ENCODE assay signal across 8 cellular contexts in the genomic region with DNA sequence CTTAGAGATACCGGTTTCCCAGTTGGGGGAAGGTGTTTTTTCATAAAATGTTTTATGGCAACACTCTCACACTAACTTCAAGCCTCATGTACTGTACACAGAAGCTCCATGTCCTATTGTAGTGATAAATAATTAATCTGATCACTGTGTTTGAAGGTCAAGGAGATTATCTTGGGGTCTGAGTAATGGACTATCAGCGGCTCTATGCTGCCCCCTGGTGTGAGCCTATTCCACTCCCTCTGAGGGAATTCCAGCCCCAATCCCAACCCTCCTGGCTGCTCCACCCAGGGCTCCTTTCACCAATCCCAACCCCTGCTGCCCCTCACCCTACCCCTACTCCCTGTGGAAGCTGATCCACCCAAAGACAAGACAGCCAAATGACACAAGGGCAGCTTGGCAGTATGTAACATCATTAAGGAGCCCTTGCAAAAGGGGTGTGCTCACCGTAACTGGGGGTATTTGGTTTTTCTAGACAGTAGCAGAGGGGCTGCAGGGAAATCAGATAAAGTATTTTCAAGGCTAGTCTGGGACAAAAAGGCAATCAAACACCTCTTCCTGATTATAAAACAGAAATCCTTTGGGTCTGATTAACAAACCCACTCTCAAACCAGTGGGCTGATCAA. TPM values are rescaled to one million over a fixed set of nuclear protein-coding genes. Genes with fewer than 3 reads are reported as not detected.
DNase-seq lines count a peak whose midpoint lies in the region; ATAC-seq and TF ChIP-seq lines count a peak whose summit lies in the region.

No MANE protein-coding gene starts in this region.

- BruUV-seq in Caco-2 (replicated peaks; lab: Mats Ljungman, UMichigan) (no TSS peak), mammary epithelial cell (replicated peaks; lab: Mats Ljungman, UMichigan) (no TSS peak)

- H2AFZ ChIP-seq in mammary epithelial cell (ENCODE audit: low read depth, low read length): no peak overlapping the region

- peaks cover 29% of the 10 kb centered on the region for H3K36me3 Mint-ChIP-seq in Caco-2 (ENCODE audit: insufficient read depth, unreplicated experiment)
- H3K36me3 Mint-ChIP-seq in stimulated activated effector memory CD8-positive, alpha-beta T cell treated with anti-CD3 and anti-CD28 coated beads, Interleukin-12 subunit alpha, Interleukin-12 subunit beta, amount 100 ng/mL, for 72 hours: peaks cover 75% of the 10 kb centered on the region

- H3K4me2 ChIP-seq in mammary epithelial cell (ENCODE audit: insufficient read depth, low read depth, low read length): no peak overlapping the region

- POLR2A ChIA-PET in Caco-2 (lab: Charles Lee): no interaction called here

- intact Hi-C loops in Caco-2 (cut with micrococcal nuclease; ENCODE audit: unreplicated experiment) (loop anchor here (1.0 to 5.0 kb wide), 3 partner anchors 63 to 97 kb away; no protein-coding TSS in a partner anchor), mammary epithelial cell (cut with micrococcal nuclease) (loop anchor here (1.0 kb wide), 2 partner anchors 63 to 97 kb away; no protein-coding TSS in a partner anchor)

- H3K79me2 ChIP-seq in mammary epithelial cell (ENCODE audit: insufficient read depth, low read length): peaks cover 11% of the 10 kb centered on the region

- ATAC-seq in SK-N-SH treated with all-trans-retinoic acid at 6 μM for 48 hours (peak; percentile 96), left lobe of liver (peak; percentile 85)
- no peak for ATAC-seq in stimulated activated effector memory CD8-positive, alpha-beta T cell treated with anti-CD3 and anti-CD28 coated beads, Interleukin-12 subunit alpha, Interleukin-12 subunit beta, amount 100 ng/mL, for 72 hours

- no peaks in the 10 kb centered on the region; the same call in none of the 2 replicates for H3K36me3 ChIP-seq in Caco-2 (ENCODE audit: control insufficient read depth, insufficient read depth, low read length)
- peaks cover 21% of the 10 kb centered on the region for H3K36me3 ChIP-seq in mammary epithelial cell (ENCODE audit: insufficient read depth, low read length)

- peak; percentile 50 to 75 for DNase-seq in Caco-2
- DNase-seq in HPDE6-E6E7 (ENCODE audit: extremely low spot score): peak; percentile 46
- DNase-seq in mammary epithelial cell: peak; percentile 12
- no peak for DNase-seq in left lobe of liver (ENCODE audit: low spot score)
- DNase-seq in stimulated activated effector memory CD8-positive, alpha-beta T cell treated with anti-CD3 and anti-CD28 coated beads, Interleukin-12 subunit alpha, Interleukin-12 subunit beta, amount 100 ng/mL, for 72 hours (ENCODE audit: low spot score in 2 of 2): peak; percentile 15 to 64
- no peak for DNase-seq in KG1 (lab: John Stamatoyannopoulos, UW)
- DNase-seq in NCI-H2107 treated with DMSO at 0.1 percent for 48 hours (lab: John Stamatoyannopoulos, UW; ENCODE audit: unreplicated experiment): no peak

- dilution Hi-C loops in mammary epithelial cell (cut with HindIII; ENCODE audit: low sequenced_read_pairs): loop anchor here (5.0 to 10.0 kb wide), 3 partner anchors 44 to 66 kb away; no protein-coding TSS in a partner anchor

- no peaks in the 10 kb centered on the region for H3K4me1 Mint-ChIP-seq in Caco-2 (ENCODE audit: low read depth, unreplicated experiment)
- H3K4me1 Mint-ChIP-seq in stimulated activated effector memory CD8-positive, alpha-beta T cell treated with anti-CD3 and anti-CD28 coated beads, Interleukin-12 subunit alpha, Interleukin-12 subunit beta, amount 100 ng/mL, for 72 hours: no peaks in the 10 kb centered on the region

- H3K4me1 ChIP-seq in Caco-2: no peaks in the 10 kb centered on the region
- H3K4me1 ChIP-seq in mammary epithelial cell (ENCODE audit: insufficient read depth, low read length): peaks cover 29% of the 10 kb centered on the region

- no peak overlapping the region for H3K27ac Mint-ChIP-seq in Caco-2 (ENCODE audit: unreplicated experiment)
- H3K27ac Mint-ChIP-seq in stimulated activated effector memory CD8-positive, alpha-beta T cell treated with anti-CD3 and anti-CD28 coated beads, Interleukin-12 subunit alpha, Interleukin-12 subunit beta, amount 100 ng/mL, for 72 hours: no peak overlapping the region

- no peak overlapping the region for H3K9ac ChIP-seq in mammary epithelial cell (ENCODE audit: insufficient read depth, low read length)

- CTCF ChIA-PET in Caco-2 (lab: Charles Lee): interaction anchor here (0.6 to 2.4 kb wide), 6 partner anchors 50 to 96 kb away, joined by 3 to 29 read pairs (median 3); no protein-coding TSS in a partner anchor
- CTCF ChIA-PET in mammary epithelial cell (lab: Charles Lee; ENCODE audit: low non-redundant PET): interaction anchor here (0.6 kb wide), 2 partner anchors 64 to 1480 kb away, joined by 3 read pairs; no protein-coding TSS in a partner anchor

- H4K20me1 ChIP-seq in mammary epithelial cell (ENCODE audit: insufficient read depth, low read length): no peaks in the 10 kb centered on the region

- H3K9me3 ChIP-seq in Caco-2: no peaks in the 10 kb centered on the region
- H3K9me3 ChIP-seq in mammary epithelial cell (replicated peaks; ENCODE audit: insufficient read depth, low read length): no peaks in the 10 kb centered on the region

- H3K4me3 ChIP-seq in Caco-2 (ENCODE audit: low read depth, low read length): no peak overlapping the region
- no peak overlapping the region for H3K4me3 ChIP-seq in mammary epithelial cell (replicated peaks in 1 of 3; ENCODE audit: insufficient read depth in 1 of 3, low read depth in 2 of 3, low read length in 3 of 3)

- TF ChIP-seq CTCF in Caco-2 (IDR thresholded peaks at IDR 0.05; ENCODE audit: insufficient read depth in 1 of 2, low read depth in 1 of 2, low read length in 1 of 2, severe bottlenecking in 1 of 2, unreplicated experiment in 1 of 2) (peak; percentile 80 to 88), mammary epithelial cell (conservative IDR thresholded peaks at IDR 0.05 in 1 of 2, IDR thresholded peaks at IDR 0.05 in 1 of 2; ENCODE audit: extremely low read depth in 1 of 2, insufficient read depth in 1 of 2, low read depth in 1 of 2, low read length in 2 of 2) (peak; percentile 70 to 80)

- no peaks in the 10 kb centered on the region for H3K9me3 Mint-ChIP-seq in Caco-2 (ENCODE audit: unreplicated experiment)
- H3K9me3 Mint-ChIP-seq in stimulated activated effector memory CD8-positive, alpha-beta T cell treated with anti-CD3 and anti-CD28 coated beads, Interleukin-12 subunit alpha, Interleukin-12 subunit beta, amount 100 ng/mL, for 72 hours: no peaks in the 10 kb centered on the region

- no peak overlapping the region for H3K4me3 Mint-ChIP-seq in Caco-2 (ENCODE audit: unreplicated experiment)
- H3K4me3 Mint-ChIP-seq in stimulated activated effector memory CD8-positive, alpha-beta T cell treated with anti-CD3 and anti-CD28 coated beads, Interleukin-12 subunit alpha, Interleukin-12 subunit beta, amount 100 ng/mL, for 72 hours: no peak overlapping the region

- H3K27ac ChIP-seq in mammary epithelial cell (ENCODE audit: insufficient read depth, low read depth, low read length): no peak overlapping the region

- 31% methylated on average over 3 of the region's 3 CpGs for WGBS in mammary epithelial cell (ENCODE audit: low coverage, missing lambda C conversion rate)

- H3K27me3 Mint-ChIP-seq in Caco-2 (ENCODE audit: insufficient read depth, unreplicated experiment): no peaks in the 10 kb centered on the region

- H3K27me3 ChIP-seq in Caco-2 (replicated peaks; ENCODE audit: control insufficient read depth, insufficient read depth, low read length): no peaks in the 10 kb centered on the region
- H3K27me3 ChIP-seq in mammary epithelial cell (ENCODE audit: insufficient read depth, low read length): no peaks in the 10 kb centered on the region

- in situ Hi-C loops in mammary epithelial cell (cut with MboI; ENCODE audit: low sequenced_read_pairs in 2 of 2): loop anchor here in 1 of 2 donors (5.0 kb wide), 1 partner anchor 59 kb away; no protein-coding TSS in a partner anchor

TF ChIP-seq in SK-N-SH treated with all-trans-retinoic acid at 6 μM for 48 hours, 23 proteins besides CTCF, POLR2A, EP300 and RAD21:
- TF ChIP-seq, protein P1, sequence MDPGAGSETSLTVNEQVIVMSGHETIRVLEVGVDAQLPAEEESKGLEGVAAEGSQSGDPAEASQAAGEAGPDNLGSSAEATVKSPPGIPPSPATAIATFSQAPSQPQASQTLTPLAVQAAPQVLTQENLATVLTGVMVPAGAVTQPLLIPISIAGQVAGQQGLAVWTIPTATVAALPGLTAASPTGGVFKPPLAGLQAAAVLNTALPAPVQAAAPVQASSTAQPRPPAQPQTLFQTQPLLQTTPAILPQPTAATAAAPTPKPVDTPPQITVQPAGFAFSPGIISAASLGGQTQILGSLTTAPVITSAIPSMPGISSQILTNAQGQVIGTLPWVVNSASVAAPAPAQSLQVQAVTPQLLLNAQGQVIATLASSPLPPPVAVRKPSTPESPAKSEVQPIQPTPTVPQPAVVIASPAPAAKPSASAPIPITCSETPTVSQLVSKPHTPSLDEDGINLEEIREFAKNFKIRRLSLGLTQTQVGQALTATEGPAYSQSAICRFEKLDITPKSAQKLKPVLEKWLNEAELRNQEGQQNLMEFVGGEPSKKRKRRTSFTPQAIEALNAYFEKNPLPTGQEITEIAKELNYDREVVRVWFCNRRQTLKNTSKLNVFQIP (CRISPR knock-in tag; IDR thresholded peaks at IDR 0.05; ENCODE audit: borderline replicate concordance, low read depth): no peak
- TF ChIP-seq ESRRG (CRISPR knock-in tag; IDR thresholded peaks at IDR 0.05): no peak

RNA-seq across cellular contexts. Expression of a gene that starts 22.3 kb away (rescaled TPM):
- total RNA-seq in Caco-2 (2022) (35.1 and 36.6 TPM in 2 replicates), mammary epithelial cell (10 to 100 TPM; 33.6 to 38.3 TPM), left lobe of liver (13.2 TPM)
- polyA plus RNA-seq in mammary epithelial cell: 18.3 TPM
- polyA minus RNA-seq in mammary epithelial cell: 9.7 TPM

RNA-seq across cellular contexts. Expression of a gene that starts 22.4 kb away (rescaled TPM):
- total RNA-seq in Caco-2 (2022): 19.0 and 21.8 TPM in 2 replicates
- 10 to 100 TPM; 16.3 to 20.8 TPM for total RNA-seq in mammary epithelial cell
- 20.7 TPM for polyA plus RNA-seq in mammary epithelial cell
- polyA minus RNA-seq in mammary epithelial cell: 21.7 TPM
- 9.5 TPM for total RNA-seq in left lobe of liver

RNA-seq across cellular contexts. Expression of a gene that starts 32.2 kb away (rescaled TPM):
- total RNA-seq in Caco-2 (2022): not detected in 2 replicates
- total RNA-seq in mammary epithelial cell: 10 to 100 TPM in 1 of 2 donors, 1 to 10 TPM in 1; 6.1 to 16.5 TPM
- polyA plus RNA-seq in mammary epithelial cell: 4.1 TPM
- 3.9 TPM for polyA minus RNA-seq in mammary epithelial cell
- 0.13 TPM for total RNA-seq in left lobe of liver

RNA-seq across cellular contexts. Expression of a gene that starts 51.0 kb away (rescaled TPM):
- total RNA-seq in Caco-2 (2022) (27.4 and 27.7 TPM in 2 replicates), mammary epithelial cell (10 to 100 TPM; 35.7 to 38.3 TPM), left lobe of liver (19.8 TPM)
- 21.5 TPM for polyA plus RNA-seq in mammary epithelial cell
- polyA minus RNA-seq in mammary epithelial cell: 61.8 TPM

Comparison
In these comparisons a context has a peak if more than half of its experiments do, and no peak if none do; other contexts are left out.
1. DNase-seq: peak in Caco-2 (2 of 2), HPDE6-E6E7 (single experiment), mammary epithelial cell (single experiment) and stimulated activated effector memory CD8-positive, alpha-beta T cell treated with anti-CD3 and anti-CD28 coated beads, Interleukin-12 subunit alpha, Interleukin-12 subunit beta, amount 100 ng/mL, for 72 hours (2 of 2); none in left lobe of liver (single experiment), KG1 (single experiment) and NCI-H2107 treated with DMSO at 0.1 percent for 48 hours (single experiment).